10 cellular contexts compared by ENCODE assay signal in the genomic region with DNA sequence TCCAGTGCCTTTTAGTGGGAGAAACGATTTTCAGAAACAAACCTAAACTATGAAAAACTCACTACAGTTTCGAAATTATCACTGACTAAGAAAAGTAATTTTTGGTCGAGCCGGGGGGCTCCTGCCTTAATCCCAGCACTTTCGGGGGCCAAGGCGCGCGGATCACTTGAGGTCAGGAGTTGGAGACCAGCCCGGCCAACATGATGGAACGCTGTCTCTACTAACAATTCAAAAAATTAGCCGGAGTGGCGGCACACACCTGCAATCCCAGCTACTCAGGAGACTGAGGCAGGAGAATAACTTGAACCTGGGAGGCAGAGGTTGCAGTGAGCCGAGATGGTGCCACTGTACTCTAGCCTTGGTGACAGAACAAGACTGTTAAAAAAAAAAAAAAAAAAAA. TPM values are rescaled to one million over a fixed set of nuclear protein-coding genes. Genes with fewer than 3 reads are reported as not detected.
"Had no signal": no experiment of that assay in that cellular context is flagged by ENCODE, and none has a peak within 500 bp of the region (broad histone marks: within the 10 kb centered on the region; RNA-seq: fewer than 3 reads in every experiment).

No MANE protein-coding gene starts in this region.

- ATAC-seq: HCT116 had no signal

- H3K4me3 ChIP-seq: GM23248, HAP-1 had no signal

- H3K9ac ChIP-seq: GM23248 had no signal

- DNase-seq: GM23248, GOT3, H7, HFFc6, IMR-90 had no signal

- H3K9me3 ChIP-seq: HAP-1 had no signal

- H3K9me3 Mint-ChIP-seq: HFFc6 had no signal

- H3K36me3 ChIP-seq: HAP-1 had no signal

- H3K27ac ChIP-seq: GM23248, HL-60 had no signal

- H3K4me3 Mint-ChIP-seq: HFFc6 had no signal

- H3K27ac Mint-ChIP-seq: HFFc6 had no signal

- H3K4me1 ChIP-seq: HAP-1 had no signal

- H2AFZ ChIP-seq: GM23248 had no signal

RNA-seq across cellular contexts. Expression of gene CFHR3, which starts 3.0 kb away (rescaled TPM):
- total RNA-seq: GM23248, H4, HFFc6, IMR-90 had no signal
- polyA plus RNA-seq: GM23248, IMR-90 had no signal

RNA-seq across cellular contexts. Expression of gene CFHR1, which starts 41.9 kb away (rescaled TPM):
- total RNA-seq: GM23248, H7, HT1080, IMR-90 had no signal
- polyA plus RNA-seq: IMR-90 had no signal
